ENCODE assay signal across 28 cellular contexts in the genomic region with DNA sequence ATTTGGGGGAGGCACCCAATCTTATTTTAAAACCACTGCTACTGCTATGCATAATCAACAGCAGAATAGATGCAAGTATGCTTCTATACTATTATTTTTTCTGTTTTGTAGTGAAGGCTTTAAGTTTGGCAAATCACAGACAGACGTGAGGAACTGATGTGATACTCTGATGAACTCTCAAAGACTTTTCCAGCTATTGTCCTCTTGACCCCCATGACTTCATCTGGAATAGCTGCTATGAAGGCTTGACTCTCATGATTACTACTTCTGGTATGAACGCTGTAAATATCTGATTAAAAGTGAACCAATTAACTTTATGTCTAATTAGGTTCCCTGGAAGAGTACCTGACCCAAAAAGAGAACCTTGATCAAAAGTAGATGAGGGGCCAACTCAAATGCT.
"Had no signal": no experiment of that assay in that cellular context is flagged by ENCODE, and none has a peak within 500 bp of the region (broad histone marks: within the 10 kb centered on the region; RNA-seq: fewer than 3 reads in every experiment).

No MANE protein-coding gene starts in this region.

- H2AFZ ChIP-seq: hepatocyte, neural progenitor cell, parathyroid adenoma had no signal

- H3K36me3 ChIP-seq: neural progenitor cell had no signal

- H3K4me1 Mint-ChIP-seq: nephron; neural progenitor cell; stimulated activated naive CD8-positive, alpha-beta T cell treated with anti-CD3 and anti-CD28 coated beads, Interleukin-15, amount 100 ng/mL, for 72 hours had no signal

- ATAC-seq: esophagus mucosa; foreskin keratinocyte; gastroesophageal sphincter; heart left ventricle; left cardiac atrium; left lung; mucosa of descending colon; right lobe of liver; stimulated activated naive CD8-positive, alpha-beta T cell treated with anti-CD3 and anti-CD28 coated beads, Interleukin-15, amount 100 ng/mL, for 72 hours had no signal

- H3K4me3 ChIP-seq: dorsolateral prefrontal cortex, gastroesophageal sphincter, heart left ventricle, hepatocyte, left lung, mucosa of descending colon, neural progenitor cell, right lobe of liver, smooth muscle cell, thyroid gland, vagina had no signal

- DNase-seq: cortex of kidney; dorsolateral prefrontal cortex; effector CD4-positive, alpha-beta T cell; foreskin keratinocyte; heart left ventricle; left cardiac atrium; left lung; mesenchymal stem cell; mucosa of descending colon; naive B cell; right lobe of liver; stimulated activated CD4-positive, alpha-beta T cell treated with anti-CD3 and anti-CD28 coated beads, Interleukin-12 subunit alpha, Interleukin-12 subunit beta, amount 100 ng/mL, for 4 hours; stimulated activated CD4-positive, alpha-beta T cell treated with anti-CD3 and anti-CD28 coated beads, Interleukin-1b, Interleukin-23, amount 100 ng/mL, for 48 hours; stimulated activated CD4-positive, alpha-beta T cell treated with anti-CD3 and anti-CD28 coated beads, Interleukin-4, amount 100 ng/mL, for 1 hour; stimulated activated CD8-positive, alpha-beta memory T cell treated with anti-CD3 and anti-CD28 coated beads, Interleukin-4, amount 100 ng/mL, for 48 hours; stimulated activated naive CD4-positive, alpha-beta T cell; stimulated activated naive CD8-positive, alpha-beta T cell treated with anti-CD3 and anti-CD28 coated beads, Interleukin-15, amount 100 ng/mL, for 72 hours; thyroid gland had no signal

- H3K9me3 ChIP-seq: gastroesophageal sphincter, heart left ventricle, left lung, mucosa of descending colon, right lobe of liver, thyroid gland, vagina had no signal

- H3K9me3 Mint-ChIP-seq: mesothelial cell of epicardium; naive B cell; nephron; neural progenitor cell; stimulated activated naive CD8-positive, alpha-beta T cell treated with anti-CD3 and anti-CD28 coated beads, Interleukin-15, amount 100 ng/mL, for 72 hours had no signal

- H3K27me3 Mint-ChIP-seq: naive B cell; progenitor cell of endocrine pancreas; stimulated activated naive CD8-positive, alpha-beta T cell treated with anti-CD3 and anti-CD28 coated beads, Interleukin-15, amount 100 ng/mL, for 72 hours had no signal

- H3K27ac Mint-ChIP-seq: mesothelial cell of epicardium; nephron; neural progenitor cell; progenitor cell of endocrine pancreas; stimulated activated naive CD8-positive, alpha-beta T cell treated with anti-CD3 and anti-CD28 coated beads, Interleukin-15, amount 100 ng/mL, for 72 hours had no signal

- H3K27ac ChIP-seq: dorsolateral prefrontal cortex, foreskin keratinocyte, gastroesophageal sphincter, heart left ventricle, hepatocyte, left lung, neural progenitor cell, parathyroid adenoma, right lobe of liver, thyroid gland, vagina had no signal

- H3K27me3 ChIP-seq: dorsolateral prefrontal cortex, foreskin keratinocyte, gastroesophageal sphincter, heart left ventricle, hepatocyte, left lung, neural progenitor cell, right lobe of liver, thyroid gland, vagina had no signal

- H3K79me2 ChIP-seq: hepatocyte, parathyroid adenoma had no signal

- H3K4me1 ChIP-seq: foreskin keratinocyte, gastroesophageal sphincter, heart left ventricle, left lung, neural progenitor cell, parathyroid adenoma, right lobe of liver, thyroid gland, vagina had no signal

- H3K4me3 Mint-ChIP-seq: mesothelial cell of epicardium; naive B cell; nephron; neural progenitor cell; stimulated activated naive CD8-positive, alpha-beta T cell treated with anti-CD3 and anti-CD28 coated beads, Interleukin-15, amount 100 ng/mL, for 72 hours had no signal

- H3K9ac ChIP-seq: neural progenitor cell, parathyroid adenoma had no signal

- H3K4me2 ChIP-seq: hepatocyte, neural progenitor cell, smooth muscle cell had no signal
